In the genomic region with DNA sequence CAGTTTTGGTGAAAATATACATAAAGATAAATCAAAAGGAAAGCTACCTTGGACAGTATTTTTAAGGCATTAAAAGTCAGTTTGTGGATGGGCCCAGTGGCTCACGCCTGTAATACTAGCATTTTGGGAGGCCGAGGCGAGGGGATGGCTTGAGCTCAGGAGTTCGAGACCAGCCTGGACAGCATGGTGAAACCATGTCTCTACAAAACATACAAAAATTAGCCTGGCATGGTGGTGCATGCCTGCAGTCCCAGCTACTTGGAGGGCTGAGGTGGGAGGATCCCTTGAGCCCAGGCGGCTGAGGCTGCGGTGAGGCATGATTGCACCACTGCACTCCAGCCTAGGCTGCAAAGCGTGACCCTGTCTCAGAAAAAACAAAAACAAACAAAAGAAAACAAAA, we compare ENCODE assay signal across 34 cellular contexts.
"Had no signal": no experiment of that assay in that cellular context is flagged by ENCODE, and none has a peak within 500 bp of the region (broad histone marks: within the 10 kb centered on the region; RNA-seq: fewer than 3 reads in every experiment).

No MANE protein-coding gene starts in this region.

- DNase-seq: Karpas-422, Kasumi-1, KG1, MG63, MM.1S, MV-4-11, NCI-H1048, NCI-H1092, NCI-H1092 treated with DMSO at 0.1 percent for 48 hours, NCI-H1105, NCI-H1417 treated with DMSO at 0.1 percent for 48 hours, NCI-H1436, NCI-H1436 treated with DMSO at 0.1 percent for 48 hours, NCI-H146, NCI-H1694, NCI-H1694 treated with DMSO at 0.1 percent for 48 hours, NCI-H187, NCI-H187 treated with DMSO at 0.1 percent for 48 hours, NCI-H1930, NCI-H2029, NCI-H2029 treated with DMSO at 0.1 percent for 48 hours, NCI-H2081, NCI-H2081 treated with DMSO at 0.1 percent for 48 hours, NCI-H2107, NCI-H2171, NCI-H2171 treated with DMSO at 0.1 percent for 48 hours, NCI-H2227 treated with DMSO at 0.1 percent for 48 hours, NCI-H226, NCI-H345, NCI-H446, NCI-H446 treated with DMSO at 0.1 percent for 48 hours, NCI-H510A, NCI-H510A treated with DMSO at 0.1 percent for 48 hours had no signal

- H3K27ac ChIP-seq: KMS-11 had no signal

- H3K9me3 ChIP-seq: MG63 had no signal

- H3K4me3 ChIP-seq: MG63 had no signal

- H3K27me3 ChIP-seq: MG63 had no signal

- H3K4me2 ChIP-seq: KMS-11 had no signal

- H3K36me3 ChIP-seq: MG63 had no signal

- H3K9ac ChIP-seq: KMS-11 had no signal
